Comparison of ENCODE assay signal across 8 cellular contexts in the genomic region with DNA sequence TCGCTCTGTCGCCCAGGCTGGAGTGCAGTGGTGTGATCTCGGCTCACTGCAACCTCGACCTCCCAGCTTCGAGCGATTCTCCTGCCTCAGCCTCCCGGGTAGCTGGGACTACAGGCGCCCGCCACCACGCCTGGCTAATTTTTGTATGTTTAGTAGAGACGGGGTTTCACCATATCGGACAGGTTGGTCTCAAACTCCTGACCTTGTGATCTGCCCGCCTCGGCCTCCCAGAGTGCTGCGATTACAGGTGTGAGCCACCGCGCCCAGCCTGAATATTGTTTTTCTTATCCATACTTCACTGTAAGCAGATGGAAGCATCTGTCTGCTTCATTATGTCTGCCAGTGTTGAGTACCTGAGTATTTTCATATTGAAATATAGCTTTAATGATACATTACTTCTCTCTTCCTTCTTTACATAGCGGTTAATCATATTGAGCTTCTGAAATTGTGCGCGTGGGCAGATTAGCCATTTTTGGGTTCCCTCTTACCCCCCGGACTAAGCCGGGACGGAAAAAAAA. TPM values are rescaled to one million over a fixed set of nuclear protein-coding genes. Genes with fewer than 3 reads are reported as not detected.
DNase-seq lines count a peak whose midpoint lies in the region; ATAC-seq and TF ChIP-seq lines count a peak whose summit lies in the region.
"Not testable (repeated sequence)": the region's sequence is repeated elsewhere in the genome, so short reads cannot be mapped to it uniquely, and the experiment has no call there.

No MANE protein-coding gene starts in this region.

- not testable (repeated sequence) for H4K5ac ChIP-seq in IMR-90 (ENCODE audit: low read depth, low read length)

- H3K4me2 ChIP-seq in IMR-90 (ENCODE audit: low read depth, low read length), result peak overlapping the region; percentile 71

- peaks cover 7 to 20% of the 10 kb centered on the region in 2 experiments for H3K79me1 ChIP-seq in IMR-90 (ENCODE audit: low read depth in 1 of 2, low read length in 2 of 2)

- BruUV-seq in IMR-90 (replicated peaks; lab: Mats Ljungman, UMichigan), result not testable (repeated sequence)

- peak overlapping the region; percentile 97 for H2AFZ ChIP-seq in IMR-90 (replicated peaks; ENCODE audit: low read length, poor library complexity)

- not testable (repeated sequence) for H3K27ac ChIP-seq in IMR-90 (ENCODE audit: insufficient read depth, low read length)
- peak overlapping the region in 2 of 5 donors; percentile 83 to 91 for H3K27ac ChIP-seq in adrenal gland
- peak overlapping the region; percentile 82 to 88 for H3K27ac ChIP-seq in left lung
- peak overlapping the region in 1 of 2 donors; percentile 80 for H3K27ac ChIP-seq in ovary
- H3K27ac ChIP-seq in tibial nerve, result peak overlapping the region; percentile 70 to 94 (median 82)

- 17% methylated on average over 4 of the region's 23 CpGs; no CpG with 5 or more reads in 1 of the 2 experiments for WGBS in IMR-90 (ENCODE audit: extremely low coverage in 2 of 2, insufficient read length in 1 of 2), 2 experiments
- WGBS in adrenal gland, 4 donors, result 54 to 56% (median 55%) methylated on average over 23 of the region's 23 CpGs
- 38 to 53% (median 45%) methylated on average over 23 of the region's 23 CpGs for WGBS in ovary, 3 donors
- WGBS in tibial nerve, 2 donors, result 62 to 65% methylated on average over 23 of the region's 23 CpGs

- TF ChIP-seq RAD21 in IMR-90 (IDR thresholded peaks at IDR 0.05; ENCODE audit: low read length), result not testable (repeated sequence)

- TF ChIP-seq EP300 in ovary (IDR thresholded peaks at IDR 0.05); tibial nerve (IDR thresholded peaks at IDR 0.05): not testable (repeated sequence)

- not testable (repeated sequence) for TF ChIP-seq CTCF in IMR-90 (conservative IDR thresholded peaks at IDR 0.05; ENCODE audit: low read depth, low read length); adrenal gland (IDR thresholded peaks at IDR 0.05); epithelial cell of proximal tubule (conservative IDR thresholded peaks at IDR 0.05; ENCODE audit: low read depth, low read length); left lung (IDR thresholded peaks at IDR 0.05); ovary (IDR thresholded peaks at IDR 0.05); tibial nerve (IDR thresholded peaks at IDR 0.05)

- not testable (repeated sequence) for H3K18ac ChIP-seq in IMR-90 (ENCODE audit: low read depth, low read length)

- CTCF ChIA-PET in IMR-90 (lab: Yijun Ruan, JAX), result not testable (repeated sequence)

- DNase-seq in DMS53 treated with DMSO at 0.1 percent for 48 hours (lab: John Stamatoyannopoulos, UW; ENCODE audit: unreplicated experiment) (peak; percentile 43), adrenal gland (peak in 1 of 7 donors; percentile 49), ovary (peak in 2 of 5 donors; percentile 28 to 39)
- DNase-seq in IMR-90; epithelial cell of proximal tubule (ENCODE audit: low read depth); left lung; tibial nerve (ENCODE audit: low spot score in 2 of 2): not testable (repeated sequence)

- not testable (repeated sequence) for H3K4ac ChIP-seq in IMR-90 (ENCODE audit: low read depth, low read length)

- not testable (repeated sequence) for H3K36me3 Mint-ChIP-seq in T-helper 1 cell treated with Interleukin-12 subunit alpha and Interleukin-12 subunit beta and Interleukin-4 antibody, amounts not matched to agents 30 μg/mL and 1 μg/mL, for 36 hours (ENCODE audit: low read depth)

- not testable (repeated sequence) for H3K56ac ChIP-seq in IMR-90 (ENCODE audit: extremely low read depth, insufficient read depth, low read length)

- dilution Hi-C loops in IMR-90 (cut with HindIII; ENCODE audit: low sequenced_read_pairs, unreplicated experiment), result not testable (repeated sequence)

- H3K27me3 Mint-ChIP-seq in T-helper 1 cell treated with Interleukin-12 subunit alpha and Interleukin-12 subunit beta and Interleukin-4 antibody, amounts not matched to agents 30 μg/mL and 1 μg/mL, for 36 hours (ENCODE audit: low read depth), result not testable (repeated sequence)

- POLR2A ChIA-PET in IMR-90 (lab: Charles Lee; ENCODE audit: unreplicated experiment), result interaction anchor here (0.6 kb wide), 1 partner anchor 20 kb away, joined by 4 read pairs; no protein-coding TSS in a partner anchor

- H3K4me1 ChIP-seq in IMR-90 (ENCODE audit: control insufficient read depth, insufficient read depth, low read length); adrenal gland (replicated peaks in 1 of 2); ovary (ENCODE audit: insufficient read depth): not testable (repeated sequence)
- H3K4me1 ChIP-seq in left lung (peaks cover 7 to 16% of the 10 kb centered on the region in 2 donors), tibial nerve (peaks cover 0 to 21% (median 2%) of the 10 kb centered on the region in 4 donors)

- not testable (repeated sequence) for H3K9me1 ChIP-seq in IMR-90 (ENCODE audit: insufficient read depth, low read length)

- not testable (repeated sequence) for H3K14ac ChIP-seq in IMR-90 (replicated peaks; ENCODE audit: low read depth, low read length)

- H3K27me3 ChIP-seq in IMR-90 (ENCODE audit: control insufficient read depth, insufficient read depth, low read length); adrenal gland; left lung; ovary; tibial nerve: not testable (repeated sequence)

- H2BK20ac ChIP-seq in IMR-90 (ENCODE audit: low read depth, low read length), result not testable (repeated sequence)

- H2BK120ac ChIP-seq in IMR-90 (ENCODE audit: low read depth, low read length), result not testable (repeated sequence)

- H3K4me3 ChIP-seq in IMR-90 (ENCODE audit: insufficient read depth, low read depth, low read length) (peak overlapping the region; percentile 89), adrenal gland (peak overlapping the region in 3 of 4 donors; percentile 80 to 97 (median 85)), epithelial cell of proximal tubule (ENCODE audit: low read depth, low read length) (peak overlapping the region; percentile 97), left lung (peak overlapping the region; percentile 82 to 84), ovary (peak overlapping the region; percentile 77), tibial nerve (peak overlapping the region; percentile 68 to 99 (median 76))

- not testable (repeated sequence) for H2BK15ac ChIP-seq in IMR-90 (ENCODE audit: low read depth, low read length)

- intact Hi-C loops in IMR-90 (cut with micrococcal nuclease); left lung (cut with DNase I): not testable (repeated sequence)
- intact Hi-C loops in adrenal gland (cut with DNase I), result loop anchor here (10.0 kb wide), 1 partner anchor 282 kb away; no protein-coding TSS in a partner anchor
- intact Hi-C loops in ovary (cut with DNase I), result loop anchor here in 2 of 4 donors (5.0 to 10.0 kb wide), 2 partner anchors 251 to 282 kb away; no protein-coding TSS in a partner anchor

- not testable (repeated sequence) for H4K20me1 ChIP-seq in IMR-90 (ENCODE audit: insufficient read depth, low read length)

- not testable (repeated sequence) for H3K9me3 ChIP-seq in IMR-90 (ENCODE audit: control insufficient read depth, insufficient read depth, low read length); adrenal gland (replicated peaks in 1 of 3); left lung; ovary; tibial nerve

- H4K8ac ChIP-seq in IMR-90 (ENCODE audit: low read depth in 2 of 2, low read length in 2 of 2), result peak overlapping the region; percentile 58 to 92; a peak in 2 of 4 replicates

- TF ChIP-seq POLR2A in IMR-90 (IDR thresholded peaks at IDR 0.05; ENCODE audit: low read depth, low read length); adrenal gland (IDR thresholded peaks at IDR 0.05); ovary (IDR thresholded peaks at IDR 0.05); tibial nerve (IDR thresholded peaks at IDR 0.05): not testable (repeated sequence)

- not testable (repeated sequence) for H2AK5ac ChIP-seq in IMR-90 (ENCODE audit: low read depth, low read length)

- not testable (repeated sequence) for H3K9me3 Mint-ChIP-seq in T-helper 1 cell treated with Interleukin-12 subunit alpha and Interleukin-12 subunit beta and Interleukin-4 antibody, amounts not matched to agents 30 μg/mL and 1 μg/mL, for 36 hours

- H4K91ac ChIP-seq in IMR-90 (ENCODE audit: insufficient read depth, low read depth, low read length), result not testable (repeated sequence)

- not testable (repeated sequence) for H2BK5ac ChIP-seq in IMR-90 (ENCODE audit: low read depth, low read length, poor library complexity, severe bottlenecking)

- peak overlapping the region; percentile 92 for H3K4me3 Mint-ChIP-seq in T-helper 1 cell treated with Interleukin-12 subunit alpha and Interleukin-12 subunit beta and Interleukin-4 antibody, amounts not matched to agents 30 μg/mL and 1 μg/mL, for 36 hours

- in situ Hi-C loops in IMR-90 (cut with MboI; ENCODE audit: low sequenced_read_pairs), result not testable (repeated sequence)

- H3K4me1 Mint-ChIP-seq in T-helper 1 cell treated with Interleukin-12 subunit alpha and Interleukin-12 subunit beta and Interleukin-4 antibody, amounts not matched to agents 30 μg/mL and 1 μg/mL, for 36 hours (ENCODE audit: low read depth), result peaks cover 25% of the 10 kb centered on the region

- not testable (repeated sequence) for H2AK9ac ChIP-seq in IMR-90 (replicated peaks; ENCODE audit: low read depth, low read length, poor library complexity)

- not testable (repeated sequence) for H3K9ac ChIP-seq in IMR-90 (ENCODE audit: low read depth, low read length)

- ATAC-seq in IMR-90 (ENCODE audit: low read depth); left lung: not testable (repeated sequence)

- H3K36me3 ChIP-seq in IMR-90 (ENCODE audit: control insufficient read depth, insufficient read depth, low read length); adrenal gland (replicated peaks in 1 of 2); left lung; ovary; tibial nerve: not testable (repeated sequence)

- not testable (repeated sequence) for H3K23ac ChIP-seq in IMR-90 (ENCODE audit: low read depth, low read length)

- peak overlapping the region; percentile 91 for H3K27ac Mint-ChIP-seq in T-helper 1 cell treated with Interleukin-12 subunit alpha and Interleukin-12 subunit beta and Interleukin-4 antibody, amounts not matched to agents 30 μg/mL and 1 μg/mL, for 36 hours

RNA-seq across cellular contexts. Expression of a gene that starts 0.3 kb away (rescaled TPM):
- 19.7 and 22.4 TPM in 2 replicates for total RNA-seq in IMR-90 (2012; rRNA removed)
- 5.7 and 6.7 TPM in 2 replicates for polyA plus RNA-seq in IMR-90 (2012; rRNA removed)
- polyA plus RNA-seq in IMR-90 (2012; cell fraction: cytosol; rRNA removed), result 3.5 and 4.8 TPM in 2 replicates
- polyA plus RNA-seq in IMR-90 (2012; cell fraction: nucleus; rRNA removed; ENCODE audit: low replicate concordance), result 2.6 and 3.6 TPM in 2 replicates
- total RNA-seq in adrenal gland, result 10 to 100 TPM in 7 of 8 donors, 1 to 10 TPM in 1; 9.5 to 17.9 (median 13.5) TPM
- 1 to 10 TPM; 1.9 to 7.8 (median 2.3) TPM for polyA plus RNA-seq in adrenal gland
- total RNA-seq in epithelial cell of proximal tubule, result 20.0 and 30.9 TPM in 2 replicates
- 10 to 100 TPM; 17.6 to 24.1 TPM for total RNA-seq in left lung
- 10 to 100 TPM in 6 of 7 donors, 1 to 10 TPM in 1; 9.4 to 27.8 (median 18.3) TPM for total RNA-seq in ovary
- polyA plus RNA-seq in ovary, result 1 to 10 TPM; 4.7 to 9.1 TPM
- total RNA-seq in tibial nerve, result 10 to 100 TPM; 18.4 to 36.0 (median 23.3) TPM
